10 cellular contexts compared by ENCODE assay signal in genomic region chr9:35619800-35620158, GRCh38. TPM values are rescaled to one million over a fixed set of nuclear protein-coding genes. Genes with fewer than 3 reads are reported as not detected.
DNase-seq lines count a peak whose midpoint lies in the region; ATAC-seq, FAIRE-seq and TF ChIP-seq lines count a peak whose summit lies in the region.
"Had no signal": no experiment of that assay in that cellular context is flagged by ENCODE, and none has a peak within 500 bp of the region (broad histone marks: within the 10 kb centered on the region; RNA-seq: fewer than 3 reads in every experiment).

No MANE protein-coding gene starts in this region.

- H3K4me2 ChIP-seq in PC-3 (ENCODE audit: low read length): no peak overlapping the region

- no peak overlapping the region for H3K4me3 Mint-ChIP-seq in glutamatergic neuron (ENCODE audit: unreplicated experiment)

- H3K9ac ChIP-seq in PC-3 (ENCODE audit: low read length): no peak overlapping the region

- DNase-seq in glutamatergic neuron (no peak), PC-3 (no peak), tibial nerve (ENCODE audit: low spot score in 2 of 2) (no peak), HTR-8/SVneo (ENCODE audit: insufficient read length, low spot score) (no peak), ascending aorta (ENCODE audit: low spot score in 2 of 2) (no peak)

- CTCF ChIA-PET in PC-3 (lab: Charles Lee): no interaction called here

- H3F3A ChIP-seq in PC-3 (ENCODE audit: low read length, unreplicated experiment): no peaks in the 10 kb centered on the region

- peaks cover 17% of the 10 kb centered on the region for H3K27me3 Mint-ChIP-seq in glutamatergic neuron (ENCODE audit: unreplicated experiment)

- 33 to 44% methylated on average over 2 of the region's 2 CpGs for WGBS in tibial nerve, 2 donors

- no peaks in the 10 kb centered on the region for H4K20me1 ChIP-seq in PC-3 (ENCODE audit: low read length)

- TF ChIP-seq EP300 in tibial nerve (IDR thresholded peaks at IDR 0.05): no peak

- peaks cover 4% of the 10 kb centered on the region for H3K9me3 Mint-ChIP-seq in glutamatergic neuron (ENCODE audit: unreplicated experiment)

- no peaks in the 10 kb centered on the region for H3K4me1 ChIP-seq in PC-3 (ENCODE audit: insufficient read depth, low read length)
- H3K4me1 ChIP-seq in tibial nerve: peaks cover 0 to 14% (median 8%) of the 10 kb centered on the region in 4 donors
- H3K4me1 ChIP-seq in ascending aorta: no peaks in the 10 kb centered on the region

- H3K4me3 ChIP-seq in PC-3 (ENCODE audit: low read length) (no peak overlapping the region), tibial nerve (no peak overlapping the region), ascending aorta (no peak overlapping the region)
- H3K4me3 ChIP-seq: skin epidermis had no signal

- H3K9me3 ChIP-seq in PC-3 (ENCODE audit: low read length) (no peaks in the 10 kb centered on the region), tibial nerve (no peaks in the 10 kb centered on the region), ascending aorta (no peaks in the 10 kb centered on the region)

- FAIRE-seq in HTR-8/SVneo (lab: Jason Lieb, UNC): no peak

- no peak overlapping the region for H2AFZ ChIP-seq in PC-3 (ENCODE audit: low read length)

- H3K27ac Mint-ChIP-seq in glutamatergic neuron (ENCODE audit: unreplicated experiment): peak overlapping the region; percentile 12

- intact Hi-C loops in PC-3 (cut with micrococcal nuclease): no loop called here
- intact Hi-C loops in ascending aorta (cut with DNase I): no loop called here

- ATAC-seq in GM18858 (IDR thresholded peaks at IDR 0.05; ENCODE audit: unreplicated experiment) (peak; percentile 50), GM21723 (IDR thresholded peaks at IDR 0.05; ENCODE audit: unreplicated experiment) (peak; percentile 50), HG03571 (IDR thresholded peaks at IDR 0.05; ENCODE audit: unreplicated experiment) (peak; percentile 34), PC-3 (no peak)

- peaks cover 6% of the 10 kb centered on the region for H3K4me1 Mint-ChIP-seq in glutamatergic neuron (ENCODE audit: low read depth, unreplicated experiment)

- H3K27ac ChIP-seq in PC-3 (ENCODE audit: low read length) (no peak overlapping the region), tibial nerve (peak overlapping the region in 1 of 4 donors; percentile 16), ascending aorta (no peak overlapping the region)

- H3K36me3 Mint-ChIP-seq in glutamatergic neuron (ENCODE audit: unreplicated experiment): peaks cover 8% of the 10 kb centered on the region

- no peak for TF ChIP-seq POLR2A in tibial nerve (IDR thresholded peaks at IDR 0.05)

- no peaks in the 10 kb centered on the region for H3K9me2 ChIP-seq in PC-3 (replicated peaks; ENCODE audit: low read length)

- H3K27me3 ChIP-seq in PC-3 (ENCODE audit: low read length) (no peaks in the 10 kb centered on the region), tibial nerve (peaks cover 0 to 6% of the 10 kb centered on the region in 2 donors), ascending aorta (no peaks in the 10 kb centered on the region)

- no peaks in the 10 kb centered on the region for H3K79me2 ChIP-seq in PC-3 (ENCODE audit: low read length)

- BruUV-seq in PC-3 (replicated peaks; lab: Mats Ljungman, UMichigan): no TSS peak

- H3K36me3 ChIP-seq in PC-3 (ENCODE audit: low read depth, low read length) (no peaks in the 10 kb centered on the region), tibial nerve (no peaks in the 10 kb centered on the region), ascending aorta (no peaks in the 10 kb centered on the region)

- POLR2A ChIA-PET in PC-3 (lab: Charles Lee; ENCODE audit: unreplicated experiment): interaction anchor here (0.6 kb wide), 1 partner anchor 55 kb away, joined by 4 read pairs; no protein-coding TSS in a partner anchor

- TF ChIP-seq CTCF in glutamatergic neuron (IDR thresholded peaks at IDR 0.05; ENCODE audit: partially characterized antibody, unreplicated experiment) (no peak), PC-3 (conservative IDR thresholded peaks at IDR 0.05; ENCODE audit: low read depth, low read length) (no peak), tibial nerve (IDR thresholded peaks at IDR 0.05) (no peak), ascending aorta (IDR thresholded peaks at IDR 0.05) (no peak)

RNA-seq across cellular contexts. Expression of gene CD72, which starts 1.6 kb away (rescaled TPM):
- total RNA-seq in glutamatergic neuron (ENCODE audit: unreplicated experiment) (4.9 TPM), PC-3 (2014; rRNA removed) (0.15 TPM in 1 of 2 replicates, not detected in the other), tibial nerve (1 to 10 TPM in 3 of 4 donors, not detected in 1; 1.9 to 6.0 (median 3.5) TPM), ascending aorta (not detected)

RNA-seq across cellular contexts. Expression of gene TESK1, which starts 14.7 kb away (rescaled TPM):
- 28.7 TPM for total RNA-seq in glutamatergic neuron (ENCODE audit: unreplicated experiment)
- total RNA-seq in PC-3 (2014; rRNA removed): 11.2 and 25.2 TPM in 2 replicates
- total RNA-seq in tibial nerve: 10 to 100 TPM; 29.3 to 40.0 (median 35.6) TPM
- 70.2 TPM for total RNA-seq in ascending aorta

RNA-seq across cellular contexts. Expression of gene SIT1, which starts 31.0 kb away (rescaled TPM):
- 3.4 TPM for total RNA-seq in glutamatergic neuron (ENCODE audit: unreplicated experiment)
- total RNA-seq in PC-3 (2014; rRNA removed): not detected in 2 replicates
- under 1 TPM in 1 of 4 donors, not detected in 3; 0.39 TPM for total RNA-seq in tibial nerve
- not detected for total RNA-seq in ascending aorta
- total RNA-seq: chondrocyte had no signal

RNA-seq across cellular contexts. Expression of gene RMRP, which starts 38.0 kb away (rescaled TPM):
- total RNA-seq in glutamatergic neuron (ENCODE audit: unreplicated experiment) (35,708 TPM), PC-3 (2014; rRNA removed) (23,421 and 36,790 TPM in 2 replicates), tibial nerve (1,000 to 10,000 TPM in 3 of 4 donors, 100 to 1,000 TPM in 1; 649 to 2,915 (median 1,530) TPM), ascending aorta (17,070 TPM)

RNA-seq across cellular contexts. Expression of gene CCDC107, which starts 38.3 kb away (rescaled TPM):
- 32.5 TPM for total RNA-seq in glutamatergic neuron (ENCODE audit: unreplicated experiment)
- total RNA-seq in PC-3 (2014; rRNA removed): 34.9 and 37.0 TPM in 2 replicates
- total RNA-seq in tibial nerve: 10 to 100 TPM; 41.6 to 58.8 (median 47.8) TPM
- total RNA-seq in ascending aorta: 67.6 TPM
